8 cellular contexts compared by ENCODE assay signal in the genomic region with DNA sequence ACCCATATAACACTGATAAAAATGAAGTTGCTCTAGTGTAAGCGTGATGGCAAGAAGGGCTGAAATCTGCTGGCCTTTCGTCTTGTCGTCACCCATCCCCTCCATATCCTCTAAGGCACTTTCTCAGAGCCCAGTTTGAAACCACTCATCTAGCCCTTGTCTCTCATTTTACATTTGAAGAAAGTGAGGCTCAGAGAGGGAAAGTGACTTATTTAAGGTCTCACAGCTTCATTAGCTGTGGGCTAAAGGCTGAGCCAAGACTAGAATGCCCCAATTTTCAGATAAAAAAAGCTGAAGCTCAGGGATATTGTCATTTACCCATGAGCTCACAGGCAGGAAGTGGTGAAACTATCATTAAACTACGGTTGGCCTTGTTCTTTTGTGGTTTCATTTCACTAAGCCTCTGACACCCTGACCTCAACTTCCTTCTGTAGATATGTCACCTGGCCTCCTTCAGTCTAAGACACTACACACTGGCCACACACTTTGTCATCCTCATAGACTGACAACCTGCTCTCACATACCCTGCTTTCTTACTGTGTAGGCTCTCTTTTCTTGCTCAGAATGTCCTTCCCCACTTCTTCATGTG.
DNase-seq lines count a peak whose midpoint lies in the region; ATAC-seq, FAIRE-seq and TF ChIP-seq lines count a peak whose summit lies in the region.

No MANE protein-coding gene starts in this region.

- H3K4me1 ChIP-seq in tibial nerve = peaks cover 0 to 16% (median 0%) of the 10 kb centered on the region in 4 donors
- H3K4me1 ChIP-seq in esophagus muscularis mucosa = no peaks in the 10 kb centered on the region

- H3K4me3 ChIP-seq in tibial nerve (no peak overlapping the region), esophagus muscularis mucosa (no peak overlapping the region)

- ATAC-seq in GM18502 (IDR thresholded peaks at IDR 0.05; ENCODE audit: poor library complexity, unreplicated experiment) = peak; percentile 97

- peak; percentile 6 for DNase-seq in H54 (ENCODE audit: insufficient read length, low spot score)
- peak; percentile 91 for DNase-seq in NAMALWA (ENCODE audit: low spot score)
- peak; percentile 16 for DNase-seq in activated T-helper 9 cell treated with anti-CD3 and anti-CD28 coated beads, Interleukin-2, amount 50 U/mL, for 16 hours (ENCODE audit: low read depth)
- DNase-seq in stimulated activated CD4-positive, alpha-beta T cell treated with anti-CD3 and anti-CD28 coated beads, Interleukin-4, amount 100 ng/mL, for 1 hour = peak; percentile 4
- DNase-seq in tibial nerve (ENCODE audit: low spot score in 2 of 2) = no peak
- no peak for DNase-seq in esophagus muscularis mucosa (ENCODE audit: extremely low spot score)
- DNase-seq in NCI-H82 treated with DMSO at 0.1 percent for 48 hours (lab: John Stamatoyannopoulos, UW; ENCODE audit: unreplicated experiment) = no peak

- H3K27ac ChIP-seq in tibial nerve = no peak overlapping the region
- no peak overlapping the region for H3K27ac ChIP-seq in esophagus muscularis mucosa (replicated peaks in 1 of 4)

- H3K9me3 ChIP-seq in tibial nerve (no peaks in the 10 kb centered on the region), esophagus muscularis mucosa (no peaks in the 10 kb centered on the region)

- TF ChIP-seq EP300 in tibial nerve (IDR thresholded peaks at IDR 0.05) (no peak), esophagus muscularis mucosa (IDR thresholded peaks at IDR 0.05) (no peak)

- no peak for TF ChIP-seq CTCF in tibial nerve (IDR thresholded peaks at IDR 0.05)
- no peak for TF ChIP-seq CTCF in esophagus muscularis mucosa (IDR thresholded peaks at IDR 0.05)

- TF ChIP-seq POLR2A in H54 (IDR thresholded peaks at IDR 0.05; ENCODE audit: low read depth, low read length) (no peak), tibial nerve (IDR thresholded peaks at IDR 0.05) (no peak), esophagus muscularis mucosa (IDR thresholded peaks at IDR 0.05; ENCODE audit: low read depth) (no peak)

- FAIRE-seq in H54 (lab: Jason Lieb, UNC) = peak; percentile 50

- 61 to 77% methylated on average over 4 of the region's 4 CpGs for WGBS in tibial nerve, 2 donors
- 59% methylated on average over 4 of the region's 4 CpGs for WGBS in esophagus muscularis mucosa

- H3K27me3 ChIP-seq in tibial nerve (no peaks in the 10 kb centered on the region), esophagus muscularis mucosa (peaks cover 0 to 4% (median 0%) of the 10 kb centered on the region in 4 donors)

- H3K36me3 ChIP-seq in tibial nerve (no peaks in the 10 kb centered on the region), esophagus muscularis mucosa (no peaks in the 10 kb centered on the region)

- intact Hi-C loops in esophagus muscularis mucosa (cut with DNase I) = no loop called here

Comparison
In these comparisons a context has a peak if more than half of its experiments do, and no peak if none do; other contexts are left out.
1. DNase-seq: peak in H54 (single experiment), NAMALWA (single experiment), activated T-helper 9 cell treated with anti-CD3 and anti-CD28 coated beads, Interleukin-2, amount 50 U/mL, for 16 hours (single experiment) and stimulated activated CD4-positive, alpha-beta T cell treated with anti-CD3 and anti-CD28 coated beads, Interleukin-4, amount 100 ng/mL, for 1 hour (single experiment); none in tibial nerve (0 of 2), esophagus muscularis mucosa (single experiment) and NCI-H82 treated with DMSO at 0.1 percent for 48 hours (single experiment).